9 cellular contexts compared by ENCODE assay signal in the genomic region with DNA sequence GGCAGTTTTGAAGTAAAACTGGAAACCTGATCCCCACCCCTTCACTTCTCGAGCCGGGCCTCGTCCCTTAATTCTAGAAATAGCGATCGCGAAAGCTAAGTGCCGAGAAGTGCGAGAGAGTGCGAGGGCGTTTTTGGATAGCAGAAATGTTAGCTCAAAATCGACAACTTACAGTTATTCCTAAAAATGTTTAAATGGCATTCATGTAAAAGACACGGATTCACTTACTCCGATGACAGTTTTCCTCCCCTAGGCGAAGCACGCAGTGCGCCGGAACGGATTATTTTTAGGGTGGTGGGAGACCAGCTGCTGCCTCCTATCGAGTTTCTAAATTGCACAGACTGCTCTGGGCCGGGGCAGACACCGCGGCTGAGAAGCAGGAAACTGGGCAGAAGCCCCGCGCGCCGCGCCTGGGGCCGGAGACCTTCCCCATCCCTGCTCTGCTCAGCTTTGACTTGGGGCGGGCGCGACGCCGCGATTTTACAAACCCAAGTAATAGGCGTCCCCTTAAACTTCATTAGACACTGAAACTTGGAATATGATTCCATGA. TPM values are rescaled to one million over a fixed set of nuclear protein-coding genes. Genes with fewer than 3 reads are reported as not detected.
A peak's percentile ranks its signal among the peaks of the same experiment; 100 is the strongest.
DNase-seq lines count a peak whose midpoint lies in the region; ATAC-seq, FAIRE-seq and TF ChIP-seq lines count a peak whose summit lies in the region.
"Had no signal": no experiment of that assay in that cellular context is flagged by ENCODE, and none has a peak within 500 bp of the region (broad histone marks: within the 10 kb centered on the region; RNA-seq: fewer than 3 reads in every experiment).

Gene ABCC9, minus strand, starts transcription at position 455 of the 550 bp plus-strand sequence. CDS start 4,752 bp downstream, outside the sequence.

- no peaks in the 10 kb centered on the region for H3K36me3 Mint-ChIP-seq in CD4-positive, alpha-beta memory T cell

- POLR2A ChIA-PET in CD4-positive, alpha-beta memory T cell (lab: Charles Lee; ENCODE audit: partially characterized antibody): interaction anchor here (0.6 kb wide), 1 partner anchor 119 kb away, joined by 4 read pairs; no protein-coding TSS in a partner anchor
- POLR2A ChIA-PET in HepG2 (lab: Yijun Ruan, JAX): no interaction called here

- TF ChIP-seq RAD21 in HepG2 (CRISPR knock-in tag; IDR thresholded peaks at IDR 0.05): no peak

- no peak for FAIRE-seq in HepG2 (lab: Jason Lieb, UNC)

- H3K36me3 ChIP-seq in CD4-positive, alpha-beta memory T cell (ENCODE audit: insufficient read depth, low read length): no peaks in the 10 kb centered on the region
- H3K36me3 ChIP-seq in HepG2 (replicated peaks in 1 of 2; ENCODE audit: control insufficient read depth in 1 of 2, insufficient read depth in 2 of 2, low read length in 2 of 2): no peaks in the 10 kb centered on the region

- no TSS peak for BruUV-seq in HepG2 (replicated peaks; lab: Mats Ljungman, UMichigan)

- H3K9me3 ChIP-seq in CD4-positive, alpha-beta memory T cell (ENCODE audit: control insufficient read depth in 1 of 2, low read length in 2 of 2): no peaks in the 10 kb centered on the region
- peaks cover 8% of the 10 kb centered on the region; the same call in 1 of the 2 replicates for H3K9me3 ChIP-seq in HepG2 (ENCODE audit: low read length)

- no peak within 1 kb of the TSS for H2AFZ ChIP-seq in HepG2 (ENCODE audit: low read length)

- H3K79me2 ChIP-seq in HepG2 (ENCODE audit: insufficient read depth, low read length): no peaks in the 10 kb centered on the region

- TF ChIP-seq EP300 in HepG2 (IDR thresholded peaks at IDR 0.05; ENCODE audit: low read depth in 2 of 2, low read length in 2 of 2): no peak
- TF ChIP-seq EP300 in HepG2 (CRISPR knock-in tag; IDR thresholded peaks at IDR 0.05; ENCODE audit: borderline replicate concordance): no peak

- intact Hi-C loops in CD4-positive, alpha-beta memory T cell (cut with micrococcal nuclease): no loop called here
- intact Hi-C loops in HepG2 (cut with micrococcal nuclease; ENCODE audit: unreplicated experiment): no loop called here

- peaks cover 47 to 58% of the 10 kb centered on the region in 2 donors for H3K27me3 Mint-ChIP-seq in CD4-positive, alpha-beta memory T cell

- H3K4me3 Mint-ChIP-seq in CD4-positive, alpha-beta memory T cell: peak within 1 kb of the TSS; percentile 36 to 84 (median 70)

- peaks cover 5% of the 10 kb centered on the region for H3K4me1 ChIP-seq in CD4-positive, alpha-beta memory T cell (ENCODE audit: insufficient read depth, low read length)
- peaks cover 4% of the 10 kb centered on the region; the same call in 1 of the 2 replicates for H3K4me1 ChIP-seq in HepG2 (ENCODE audit: insufficient read depth, low read length)

- DNase-seq in CD4-positive, alpha-beta memory T cell: peak in 4 of 5 donors; percentile 4 to 9 (median 6)
- DNase-seq in HuH-7.5 (ENCODE audit: low spot score): peak; percentile 21
- DNase-seq in dermis blood vessel endothelial cell: peak; percentile 11
- DNase-seq in HepG2 (ENCODE audit: low spot score): no peak
- no peak for DNase-seq in GF-D8 (lab: John Stamatoyannopoulos, UW)
- DNase-seq in GM19238 (ENCODE audit: insufficient read length, low spot score): no peak

- H3K4me1 Mint-ChIP-seq in CD4-positive, alpha-beta memory T cell: peaks cover 12 to 21% (median 15%) of the 10 kb centered on the region in 4 donors

- H3K27me3 ChIP-seq in CD4-positive, alpha-beta memory T cell (ENCODE audit: insufficient read depth, low read length): peaks cover 14% of the 10 kb centered on the region
- peaks cover 0 to 25% of the 10 kb centered on the region in 2 experiments; a peak in 3 of 5 replicates for H3K27me3 ChIP-seq in HepG2 (ENCODE audit: control insufficient read depth in 1 of 2, insufficient read depth in 2 of 2, low read length in 2 of 2)

- CTCF ChIA-PET in CD4-positive, alpha-beta memory T cell (lab: Charles Lee; ENCODE audit: partially characterized antibody): no interaction called here
- CTCF ChIA-PET in HepG2 (lab: Yijun Ruan, JAX; ENCODE audit: low intra/inter-chr PET ratio, low total read pairs): no interaction called here

- no peak within 1 kb of the TSS for H3K4me3 ChIP-seq in CD4-positive, alpha-beta memory T cell (ENCODE audit: low read length in 2 of 2)
- peak within 1 kb of the TSS in 1 of 3 experiments; percentile 23; a peak in 2 of 6 replicates for H3K4me3 ChIP-seq in HepG2 (replicated peaks in 1 of 3; ENCODE audit: insufficient read depth in 1 of 3, low read depth in 2 of 3, low read length in 3 of 3)

- in situ Hi-C loops in HepG2 (cut with HindIII; ENCODE audit: extremely low pct_ligation_motif_present, low pct_unique_long_range_greater_than_20kb): no loop called here

- WGBS in HepG2 (ENCODE audit: low lambda C conversion rate): 5% methylated on average over 25 of the region's 35 CpGs

- no peak within 1 kb of the TSS for H3K9ac ChIP-seq in HepG2 (ENCODE audit: insufficient read depth, low read depth, low read length)

- no peak for TF ChIP-seq CTCF in HepG2 (CRISPR knock-in tag; IDR thresholded peaks at IDR 0.05)

- ATAC-seq in HepG2 (peak; percentile 80), GM18861 (IDR thresholded peaks at IDR 0.05; ENCODE audit: unreplicated experiment) (no peak)
- ATAC-seq: HCT116 had no signal

- H3K27ac Mint-ChIP-seq in CD4-positive, alpha-beta memory T cell: peak within 1 kb of the TSS in 1 of 7 donors; percentile 16

- H3K9me3 Mint-ChIP-seq in CD4-positive, alpha-beta memory T cell: peaks cover 0 to 26% (median 14%) of the 10 kb centered on the region in 8 donors

- H3K4me2 ChIP-seq in HepG2 (ENCODE audit: low read depth, low read length): peak within 1 kb of the TSS; percentile 28; the same call in 1 of the 2 replicates

- H3K27ac ChIP-seq in CD4-positive, alpha-beta memory T cell (ENCODE audit: low read depth, low read length): no peak within 1 kb of the TSS
- H3K27ac ChIP-seq in HepG2 (ENCODE audit: extremely low read length, insufficient read depth, low read length): no peak within 1 kb of the TSS
- peak within 1 kb of the TSS; percentile 17 for H3K27ac ChIP-seq in temporal lobe (ENCODE audit: low read depth, low read length)

- TF ChIP-seq POLR2A in HepG2 (IDR thresholded peaks at IDR 0.05; ENCODE audit: insufficient read depth in 1 of 2, low read depth in 2 of 2, low read length in 2 of 2): no peak

- H4K20me1 ChIP-seq in HepG2 (ENCODE audit: insufficient read depth, low read length): no peaks in the 10 kb centered on the region

RNA-seq across cellular contexts. Expression of gene ABCC9, which starts in this region (rescaled TPM):
- not detected for total RNA-seq in CD4-positive, alpha-beta memory T cell
- not detected for polyA plus RNA-seq in CD4-positive, alpha-beta memory T cell
- total RNA-seq in dermis blood vessel endothelial cell (0.05 and 0.17 TPM in 2 replicates), HepG2 (2016; rRNA removed; fragmentation: Illumina TruSeq; extraction: Trizol) (not detected in 2 replicates), temporal lobe (15.2 TPM)
- not detected in 2 replicates for total RNA-seq in HepG2 (2016; cell fraction: cytosol; rRNA removed; fragmentation: Illumina TruSeq; extraction: Trizol; ENCODE audit: low read depth)
- not detected in 2 replicates for total RNA-seq in HepG2 (2016; cell fraction: insoluble cytoplasmic fraction; rRNA removed; fragmentation: Illumina TruSeq; extraction: Trizol)
- total RNA-seq in HepG2 (2016; cell fraction: membrane; rRNA removed; fragmentation: Illumina TruSeq; extraction: Trizol): not detected in 2 replicates
- not detected in 2 replicates for total RNA-seq in HepG2 (2016; cell fraction: nucleus; rRNA removed; fragmentation: Illumina TruSeq; extraction: Trizol)
- not detected in 2 replicates for polyA plus RNA-seq in HepG2 (2011; rRNA removed)
- polyA plus RNA-seq in HepG2 (2011; cell fraction: cytosol; rRNA removed): not detected in 2 replicates
- polyA plus RNA-seq in HepG2 (2011; cell fraction: nucleus; rRNA removed): 0.02 TPM in 1 of 2 replicates, not detected in the other
- polyA plus RNA-seq in HepG2 (2012): not detected in 2 replicates
- polyA plus RNA-seq in HepG2 (2016; cell fraction: cytosol; fragmentation: Illumina TruSeq; extraction: Trizol; ENCODE audit: low read depth): not detected in 2 replicates
- not detected in 2 replicates for polyA plus RNA-seq in HepG2 (2016; cell fraction: insoluble cytoplasmic fraction; fragmentation: Illumina TruSeq; extraction: Trizol; ENCODE audit: low read depth)
- not detected in 2 replicates for polyA plus RNA-seq in HepG2 (2016; cell fraction: membrane; fragmentation: Illumina TruSeq; extraction: Trizol; ENCODE audit: low read depth)
- not detected in 2 replicates for polyA plus RNA-seq in HepG2 (2016; cell fraction: nucleus; fragmentation: Illumina TruSeq; extraction: Trizol; ENCODE audit: insufficient read depth, low read depth)
- polyA minus RNA-seq in HepG2 (2011; rRNA and poly(A)+ RNA removed; ENCODE audit: low replicate concordance): 0.04 and 0.07 TPM in 2 replicates
- polyA minus RNA-seq in HepG2 (2011; cell fraction: cytosol; rRNA and poly(A)+ RNA removed): not detected in 2 replicates
- polyA minus RNA-seq in HepG2 (2011; cell fraction: nucleus; rRNA and poly(A)+ RNA removed): 0.12 and 0.26 TPM in 2 replicates

Comparison
In these comparisons a context has a peak if more than half of its experiments do, and no peak if none do; other contexts are left out.
1. RNA of gene ABCC9 (total RNA-seq): 15.2 TPM in temporal lobe (single experiment); 0.05 to 0.17 TPM in dermis blood vessel endothelial cell, not detected in CD4-positive, alpha-beta memory T cell and not detected in HepG2; every median in the first group is over 10 times any median in the second.
2. Peak in DNase-seq in CD4-positive, alpha-beta memory T cell; RNA of the gene not detected or under 1 TPM.
3. Peak in DNase-seq in dermis blood vessel endothelial cell; RNA of the gene not detected or under 1 TPM.
4. Peak in ATAC-seq and H3K4me2 ChIP-seq in HepG2; RNA of the gene not detected or under 1 TPM.